ENCODE assay signal across 26 cellular contexts in genomic region chr7:128845475-128845874, GRCh38. TPM values are rescaled to one million over a fixed set of nuclear protein-coding genes. Genes with fewer than 3 reads are reported as not detected.
"Had no signal": no experiment of that assay in that cellular context is flagged by ENCODE, and none has a peak within 500 bp of the region (broad histone marks: within the 10 kb centered on the region; RNA-seq: fewer than 3 reads in every experiment).

No MANE protein-coding gene starts in this region.

- DNase-seq: activated CD4-positive, alpha-beta T cell treated with anti-CD3 and anti-CD28 coated beads, Interleukin-2, amount 50 U/mL, for 48 hours; activated CD4-positive, CD25-positive, alpha-beta regulatory T cell; activated CD8-positive, alpha-beta memory T cell treated with anti-CD3 and anti-CD28 coated beads, Interleukin-2, amount 10 ng/mL, durations not matched to agents 7 days and 5 days; activated gamma-delta T cell; activated naive CD4-positive, alpha-beta T cell treated with anti-CD3 and anti-CD28 coated beads, Interleukin-2, amount 10 ng/mL, durations not matched to agents 7 days and 5 days; activated naive CD8-positive, alpha-beta T cell treated with anti-CD3 and anti-CD28 coated beads for 36 hours; activated T-cell treated with anti-CD3 and anti-CD28 coated beads, Interleukin-2, amount 50 U/mL, for 48 hours; MG63; MV-4-11; NCI-H1092 treated with DMSO at 0.1 percent for 48 hours; NCI-H1417 treated with DMSO at 0.1 percent for 48 hours; NCI-H1694; NCI-H2029; NCI-H2107; NCI-H345; NCI-H510A; NCI-H526 treated with DMSO at 0.1 percent for 48 hours; NK-92 treated with Interleukin-12 subunit alpha and Interleukin-12 subunit beta, amount 100 ng/mL, for 24 hours; Peyer's patch; SJCRH30; SK-N-SH; T-helper 1 cell had no signal

- H3K4me1 ChIP-seq: Peyer's patch, SJCRH30 had no signal

- H3K27me3 ChIP-seq: MG63, Peyer's patch, SJCRH30 had no signal

- H3K27ac ChIP-seq: Peyer's patch, RWPE1, SJCRH30, VCaP had no signal

- H3K4me3 ChIP-seq: MG63, Peyer's patch, SJCRH30 had no signal

- ATAC-seq: activated CD8-positive, alpha-beta memory T cell treated with anti-CD3 and anti-CD28 coated beads, Interleukin-2, amount 10 ng/mL, durations not matched to agents 7 days and 5 days; activated T-helper 17 cell treated with anti-CD3 and anti-CD28 coated beads, Interleukin-2, amount 50 U/mL, for 72 hours had no signal

- H3K9me3 ChIP-seq: MG63, Peyer's patch, SJCRH30, SK-N-SH had no signal

RNA-seq across cellular contexts. Expression of gene FLNC, which starts 15.3 kb away (rescaled TPM):
- total RNA-seq: activated CD8-positive, alpha-beta memory T cell treated with anti-CD3 and anti-CD28 coated beads, Interleukin-2, amount 10 ng/mL, durations not matched to agents 7 days and 5 days; T-helper 2 cell treated with Interferon-gamma antibody and Interleukin-4, amounts not matched to agents 100 ng/mL and 5 ng/mL, for 36 hours had no signal
